8 cellular contexts compared by ENCODE assay signal in the genomic region with DNA sequence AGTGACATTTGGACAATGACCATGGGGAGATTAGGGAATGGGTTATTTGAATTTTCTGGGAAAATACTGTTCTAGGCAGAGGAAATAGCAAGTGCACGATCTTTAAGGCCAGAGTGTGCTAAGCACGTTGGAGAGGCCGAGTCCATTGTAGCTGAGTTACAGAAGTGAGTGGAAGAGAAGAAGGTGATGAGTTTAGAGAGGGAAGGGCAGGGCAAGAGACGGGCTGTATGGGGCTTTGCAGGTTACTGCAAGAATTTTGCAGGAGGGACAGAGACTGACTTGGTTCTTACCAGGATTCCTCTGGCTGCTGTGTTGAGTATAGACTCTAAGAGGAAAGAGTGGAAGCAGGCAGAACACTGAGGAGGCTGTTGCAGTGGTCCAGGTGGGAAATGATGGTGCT. TPM values are rescaled to one million over a fixed set of nuclear protein-coding genes. Genes with fewer than 3 reads are reported as not detected.
A peak's percentile ranks its signal among the peaks of the same experiment; 100 is the strongest.
DNase-seq lines count a peak whose midpoint lies in the region; ATAC-seq and TF ChIP-seq lines count a peak whose summit lies in the region.
"Had no signal": no experiment of that assay in that cellular context is flagged by ENCODE, and none has a peak within 500 bp of the region (broad histone marks: within the 10 kb centered on the region; RNA-seq: fewer than 3 reads in every experiment).

No MANE protein-coding gene starts in this region.

- in situ Hi-C loops in G401 (cut with HindIII; ENCODE audit: low sequenced_read_pairs), result no loop called here

- H3K36me3 ChIP-seq in Karpas-422 (ENCODE audit: insufficient read depth, low read length) (no peaks in the 10 kb centered on the region), parathyroid adenoma (ENCODE audit: control insufficient read depth, insufficient read depth, low read length) (no peaks in the 10 kb centered on the region)
- H3K36me3 ChIP-seq: pancreas had no signal

- H3K27ac ChIP-seq in Karpas-422 (ENCODE audit: low read length), result no peak overlapping the region
- peak overlapping the region; percentile 68 for H3K27ac ChIP-seq in parathyroid adenoma

- ATAC-seq in central memory CD8-positive, alpha-beta T cell (replicated peaks; ENCODE audit: extremely low read depth, poor library complexity, severe bottlenecking), result no peak
- no peak for ATAC-seq in HG02571 (IDR thresholded peaks at IDR 0.05; ENCODE audit: unreplicated experiment)

- no peaks in the 10 kb centered on the region for H3K9me3 Mint-ChIP-seq in central memory CD8-positive, alpha-beta T cell

- no peaks in the 10 kb centered on the region for H3K27me3 Mint-ChIP-seq in central memory CD8-positive, alpha-beta T cell

- DNase-seq in G401 (ENCODE audit: low spot score) (peak; percentile 37), Karpas-422 (peak; percentile 59), OCI-M2 (lab: John Stamatoyannopoulos, UW; ENCODE audit: unreplicated experiment) (no peak), retina (no peak)
- DNase-seq in central memory CD8-positive, alpha-beta T cell (ENCODE audit: low spot score in 2 of 2), result no peak
- DNase-seq: pancreas had no signal

- H3K4me3 ChIP-seq in Karpas-422 (ENCODE audit: low read length), result peak overlapping the region; percentile 95
- no peak overlapping the region for H3K4me3 ChIP-seq in parathyroid adenoma (ENCODE audit: low read depth, low read length)

- H3K9me3 ChIP-seq in Karpas-422 (ENCODE audit: low read length), result no peaks in the 10 kb centered on the region
- H3K9me3 ChIP-seq in parathyroid adenoma (ENCODE audit: control insufficient read depth, low read length), result no peaks in the 10 kb centered on the region
- H3K9me3 ChIP-seq: pancreas had no signal

- H3K9ac ChIP-seq in Karpas-422 (ENCODE audit: low read length), result peak overlapping the region; percentile 97
- H3K9ac ChIP-seq in parathyroid adenoma, result no peak overlapping the region

- H3K4me2 ChIP-seq in Karpas-422 (ENCODE audit: low read depth, low read length, poor library complexity, severe bottlenecking) (peak overlapping the region; percentile 97), parathyroid adenoma (ENCODE audit: low read length) (no peak overlapping the region)

- H3K4me1 Mint-ChIP-seq in central memory CD8-positive, alpha-beta T cell, result peaks cover 38% of the 10 kb centered on the region

- peak overlapping the region; percentile 98 for H3K4me3 Mint-ChIP-seq in central memory CD8-positive, alpha-beta T cell

- H3K9me2 ChIP-seq in Karpas-422 (replicated peaks; ENCODE audit: insufficient read depth, low read length), result no peaks in the 10 kb centered on the region

- H3K79me2 ChIP-seq in Karpas-422 (ENCODE audit: low read length), result peaks cover 36% of the 10 kb centered on the region
- peaks cover 5% of the 10 kb centered on the region for H3K79me2 ChIP-seq in parathyroid adenoma

- peak overlapping the region; percentile 10; the same call in 1 of the 2 replicates for H2AFZ ChIP-seq in Karpas-422 (ENCODE audit: low read length)
- H2AFZ ChIP-seq in parathyroid adenoma, result peak overlapping the region; percentile 81

- peak overlapping the region; percentile 98 for H3K27ac Mint-ChIP-seq in central memory CD8-positive, alpha-beta T cell (ENCODE audit: low read depth)

- no peaks in the 10 kb centered on the region for H3K27me3 ChIP-seq in Karpas-422 (ENCODE audit: low read length)
- no peaks in the 10 kb centered on the region for H3K27me3 ChIP-seq in parathyroid adenoma (ENCODE audit: control insufficient read depth, insufficient read depth, low read length)
- H3K27me3 ChIP-seq: pancreas had no signal

- H3K4me1 ChIP-seq in Karpas-422 (ENCODE audit: low read length) (peaks cover 39% of the 10 kb centered on the region), parathyroid adenoma (peaks cover 6% of the 10 kb centered on the region)

- H4K20me1 ChIP-seq in Karpas-422 (ENCODE audit: insufficient read depth, low read depth, low read length), result peaks cover 4% of the 10 kb centered on the region; the same call in 1 of the 2 replicates

- peaks cover 18% of the 10 kb centered on the region for H3K36me3 Mint-ChIP-seq in central memory CD8-positive, alpha-beta T cell (ENCODE audit: insufficient read depth)

- no peak for TF ChIP-seq CTCF in parathyroid adenoma (IDR thresholded peaks at IDR 0.05)

RNA-seq across cellular contexts. Expression of gene NCOA3, which starts 1.1 kb away (rescaled TPM):
- 15.3 and 34.5 TPM in 2 replicates for total RNA-seq in G401 (2014; rRNA removed; shearing (Covaris generic))
- total RNA-seq in Karpas-422 (2014; rRNA removed; shearing (Covaris generic); ENCODE audit: low replicate concordance), result 67.2 and 90.0 TPM in 2 replicates

Comparison
In these comparisons a context has a peak if more than half of its experiments do, and no peak if none do; other contexts are left out.
1. DNase-seq: peak in G401 (single experiment) and Karpas-422 (single experiment); none in central memory CD8-positive, alpha-beta T cell (0 of 2), OCI-M2 (single experiment) and retina (single experiment).